19 cellular contexts compared by ENCODE assay signal in genomic region chr2:66521459-66521858, GRCh38.
"Had no signal": no experiment of that assay in that cellular context is flagged by ENCODE, and none has a peak within 500 bp of the region (broad histone marks: within the 10 kb centered on the region; RNA-seq: fewer than 3 reads in every experiment).

No MANE protein-coding gene starts in this region.

- H3K27ac Mint-ChIP-seq: activated CD4-positive, alpha-beta T cell treated with anti-CD3 and anti-CD28 coated beads, Interleukin-2, amount 10 ng/mL, durations not matched to agents 7 days and 5 days; activated naive CD4-positive, alpha-beta T cell treated with anti-CD3 and anti-CD28 coated beads, Interleukin-2, amount 10 ng/mL, durations not matched to agents 7 days and 5 days; activated naive CD8-positive, alpha-beta T cell treated with anti-CD3 and anti-CD28 coated beads, Interleukin-2, amount 50 U/mL, for 24 hours; endodermal cell; neural progenitor cell had no signal

- H3K4me3 Mint-ChIP-seq: activated CD4-positive, alpha-beta T cell treated with anti-CD3 and anti-CD28 coated beads, Interleukin-2, amount 10 ng/mL, durations not matched to agents 7 days and 5 days; activated naive CD4-positive, alpha-beta T cell treated with anti-CD3 and anti-CD28 coated beads, Interleukin-2, amount 10 ng/mL, durations not matched to agents 7 days and 5 days; activated naive CD8-positive, alpha-beta T cell treated with anti-CD3 and anti-CD28 coated beads, Interleukin-2, amount 50 U/mL, for 24 hours; activated T-cell treated with anti-CD3 and anti-CD28 coated beads, Interleukin-2, amount 50 U/mL, for 4 hours; central memory CD8-positive, alpha-beta T cell; endodermal cell; neural progenitor cell had no signal

- DNase-seq: activated CD4-positive, alpha-beta T cell treated with anti-CD3 and anti-CD28 coated beads, Interleukin-2, amount 10 ng/mL, durations not matched to agents 7 days and 5 days; activated CD8-positive, alpha-beta memory T cell treated with anti-CD3 and anti-CD28 coated beads, Interleukin-2, amount 50 U/mL, for 4 hours; activated naive CD4-positive, alpha-beta T cell treated with anti-CD3 and anti-CD28 coated beads, Interleukin-2, amount 10 ng/mL, durations not matched to agents 7 days and 5 days; activated naive CD8-positive, alpha-beta T cell treated with anti-CD3 and anti-CD28 coated beads, Interleukin-2, amount 50 U/mL, for 24 hours; activated T-cell treated with anti-CD3 and anti-CD28 coated beads, Interleukin-2, amount 50 U/mL, for 4 hours; anterior cingulate cortex; brain microvascular endothelial cell; colonic mucosa; endodermal cell; erythroblast; head of caudate nucleus; midbrain; stimulated activated CD4-positive, alpha-beta T cell treated with anti-CD3 and anti-CD28 coated beads, Interleukin-2, amount 100 ng/mL, for 24 hours; stimulated activated naive CD8-positive, alpha-beta T cell treated with anti-CD3 and anti-CD28 coated beads, Interleukin-15, Interleukin-2, amounts not matched to agents 100 U/mL and 50 U/mL, for 24 hours; transverse colon had no signal

- H3K36me3 Mint-ChIP-seq: activated naive CD4-positive, alpha-beta T cell treated with anti-CD3 and anti-CD28 coated beads, Interleukin-2, amount 10 ng/mL, durations not matched to agents 7 days and 5 days had no signal

- H3K27me3 Mint-ChIP-seq: activated CD4-positive, alpha-beta T cell treated with anti-CD3 and anti-CD28 coated beads, Interleukin-2, amount 10 ng/mL, durations not matched to agents 7 days and 5 days; activated naive CD4-positive, alpha-beta T cell treated with anti-CD3 and anti-CD28 coated beads, Interleukin-2, amount 10 ng/mL, durations not matched to agents 7 days and 5 days; activated naive CD8-positive, alpha-beta T cell treated with anti-CD3 and anti-CD28 coated beads, Interleukin-2, amount 50 U/mL, for 24 hours; central memory CD8-positive, alpha-beta T cell had no signal

- H3K4me1 Mint-ChIP-seq: activated CD4-positive, alpha-beta T cell treated with anti-CD3 and anti-CD28 coated beads, Interleukin-2, amount 10 ng/mL, durations not matched to agents 7 days and 5 days; activated naive CD4-positive, alpha-beta T cell treated with anti-CD3 and anti-CD28 coated beads, Interleukin-2, amount 10 ng/mL, durations not matched to agents 7 days and 5 days; activated naive CD8-positive, alpha-beta T cell treated with anti-CD3 and anti-CD28 coated beads, Interleukin-2, amount 50 U/mL, for 24 hours; central memory CD8-positive, alpha-beta T cell had no signal

- H3K9me3 Mint-ChIP-seq: activated CD4-positive, alpha-beta T cell treated with anti-CD3 and anti-CD28 coated beads, Interleukin-2, amount 10 ng/mL, durations not matched to agents 7 days and 5 days; activated naive CD4-positive, alpha-beta T cell treated with anti-CD3 and anti-CD28 coated beads, Interleukin-2, amount 10 ng/mL, durations not matched to agents 7 days and 5 days; activated naive CD8-positive, alpha-beta T cell treated with anti-CD3 and anti-CD28 coated beads, Interleukin-2, amount 50 U/mL, for 24 hours; activated T-cell treated with anti-CD3 and anti-CD28 coated beads, Interleukin-2, amount 50 U/mL, for 4 hours; endodermal cell; neural progenitor cell had no signal

- ATAC-seq: activated CD4-positive, CD25-positive, alpha-beta regulatory T cell treated with anti-CD3 and anti-CD28 coated beads, Interleukin-2, amount 50 U/mL, for 24 hours; activated naive CD8-positive, alpha-beta T cell treated with anti-CD3 and anti-CD28 coated beads, Interleukin-2, amount 50 U/mL, for 24 hours; activated T-cell treated with anti-CD3 and anti-CD28 coated beads, Interleukin-2, amount 50 U/mL, for 4 hours; left lobe of liver; stimulated activated naive CD8-positive, alpha-beta T cell treated with anti-CD3 and anti-CD28 coated beads, Interleukin-15, Interleukin-2, amounts not matched to agents 100 U/mL and 50 U/mL, for 24 hours had no signal
